Comparison of ENCODE assay signal across 8 cellular contexts in genomic region chr16:67841816-67842508, GRCh38. TPM values are rescaled to one million over a fixed set of nuclear protein-coding genes. Genes with fewer than 3 reads are reported as not detected.
DNase-seq lines count a peak whose midpoint lies in the region; ATAC-seq and TF ChIP-seq lines count a peak whose summit lies in the region.

THAP11 (plus strand) TSS chr16:67842320; CDS start chr16:67842555, 235 bp downstream.

- ATAC-seq in CD4-positive, alpha-beta T cell (ENCODE audit: poor library complexity) = peak; percentile 55
- ATAC-seq in GM19397 (IDR thresholded peaks at IDR 0.05; ENCODE audit: unreplicated experiment) (peak; percentile 44), HG03565 (IDR thresholded peaks at IDR 0.05; ENCODE audit: unreplicated experiment) (peak; percentile 51)

- no peaks in the 10 kb centered on the region for H3K27me3 Mint-ChIP-seq in CD4-positive, alpha-beta T cell

- H3K27ac Mint-ChIP-seq in CD4-positive, alpha-beta T cell = peak within 1 kb of the TSS; percentile 95

- H3K27me3 ChIP-seq in CD4-positive, alpha-beta T cell (ENCODE audit: control insufficient read depth, insufficient read depth, low read length) = no peaks in the 10 kb centered on the region
- H3K27me3 ChIP-seq in liver (ENCODE audit: control insufficient read depth in 4 of 4, insufficient read depth in 4 of 4, low read length in 3 of 4) = no peaks in the 10 kb centered on the region

- H3K36me3 Mint-ChIP-seq in CD4-positive, alpha-beta T cell (ENCODE audit: low read depth) = peaks cover 24% of the 10 kb centered on the region

- H3K4me1 ChIP-seq in liver (ENCODE audit: control insufficient read depth in 4 of 4, insufficient read depth in 4 of 4, low read length in 3 of 4) = peaks cover 7 to 41% (median 32%) of the 10 kb centered on the region in 4 donors

- peak; percentile 67 to 77 for TF ChIP-seq RAD21 in liver (IDR thresholded peaks at IDR 0.05)

- H3K9me3 Mint-ChIP-seq in CD4-positive, alpha-beta T cell = no peaks in the 10 kb centered on the region

- POLR2A ChIA-PET in CD4-positive, alpha-beta T cell (lab: Charles Lee) = interaction anchor here (1.8 to 2.6 kb wide), 2 partner anchors 8 to 243 kb away, joined by 9 to 18 read pairs; partner anchors contain the start of gene NFATC3

- TF ChIP-seq CTCF in CD4-positive, alpha-beta T cell (IDR thresholded peaks at IDR 0.05) = peak; percentile 85
- TF ChIP-seq CTCF in liver (IDR thresholded peaks at IDR 0.05; ENCODE audit: low read depth, low read length, missing input control) = peak; percentile 90

- no peaks in the 10 kb centered on the region for H3K9me3 ChIP-seq in CD4-positive, alpha-beta T cell (ENCODE audit: control insufficient read depth, low read length)
- no peaks in the 10 kb centered on the region for H3K9me3 ChIP-seq in liver (ENCODE audit: control insufficient read depth in 4 of 4, low read length in 3 of 4)

- peak within 1 kb of the TSS; percentile 67 to 92 for H3K9ac ChIP-seq in liver (ENCODE audit: low read depth in 1 of 2, low read length in 2 of 2)

- H3K4me3 Mint-ChIP-seq in CD4-positive, alpha-beta T cell = peak within 1 kb of the TSS; percentile 98

- CTCF ChIA-PET in CD4-positive, alpha-beta T cell (lab: Charles Lee) = interaction anchor here (1.2 to 4.9 kb wide), 3 partner anchors 15 to 25 kb away, joined by 3 to 41 read pairs (median 4); no protein-coding TSS in a partner anchor

- H3K36me3 ChIP-seq in liver (ENCODE audit: control insufficient read depth in 4 of 4, insufficient read depth in 3 of 4, low read depth in 1 of 4, low read length in 3 of 4) = no peaks in the 10 kb centered on the region

- under 1% methylated on average over 83 of the region's 83 CpGs for WGBS in liver

- DNase-seq in CD4-positive, alpha-beta T cell = peak; percentile 90 to 95 (median 92)
- DNase-seq in NCI-H748 treated with DMSO at 0.1 percent for 48 hours (lab: John Stamatoyannopoulos, UW) = peak; percentile 90
- peak; percentile 91 to 94 for DNase-seq in activated CD4-positive, alpha-beta T cell treated with anti-CD3 and anti-CD28 coated beads, Interleukin-2, amount 50 U/mL, for 4 hours
- DNase-seq in dermis blood vessel endothelial cell = peak; percentile 98
- peak; percentile 92 for DNase-seq in stimulated activated CD4-positive, alpha-beta T cell treated with anti-CD3 and anti-CD28 coated beads, Interleukin-4, amount 100 ng/mL, for 1 hour

- H3K4me1 Mint-ChIP-seq in CD4-positive, alpha-beta T cell (ENCODE audit: low read depth) = peaks cover 42% of the 10 kb centered on the region

- peak within 1 kb of the TSS; percentile 60 to 89 (median 78) for H3K4me3 ChIP-seq in liver (ENCODE audit: low read depth in 1 of 3, low read length in 3 of 3)

- intact Hi-C loops in CD4-positive, alpha-beta T cell (cut with DNase I, micrococcal nuclease) = loop anchor here (1.0 to 10.0 kb wide), 3 partner anchors 50 to 617 kb away; partner anchors contain the start of genes PSKH1 (in 1 of the 2), PSMB10 (in 1 of the 2) and TMEM208 (in 1 of the 2)

- H3K27ac ChIP-seq in CD4-positive, alpha-beta T cell (ENCODE audit: low read depth, low read length) = peak within 1 kb of the TSS; percentile 87
- peak within 1 kb of the TSS; percentile 97 to 99 for H3K27ac ChIP-seq in liver (ENCODE audit: low read depth in 1 of 2, low read length in 2 of 2)

TF ChIP-seq in liver, 16 proteins besides CTCF, POLR2A, EP300 and RAD21:
- peak in 1 of 2 donors; percentile 8 for TF ChIP-seq HNF4A (conservative IDR thresholded peaks at IDR 0.05)
- peak; percentile 24 for TF ChIP-seq YY1 (IDR thresholded peaks at IDR 0.05)
- TF ChIP-seq SP1 (IDR thresholded peaks at IDR 0.05) = peak; percentile 48
- TF ChIP-seq GABPA (IDR thresholded peaks at IDR 0.05 in 1 of 2, conservative IDR thresholded peaks at IDR 0.05 in 1 of 2) = peak; percentile 37 to 84
- no peak for TF ChIP-seq REST (IDR thresholded peaks at IDR 0.05)
- TF ChIP-seq RXRA (IDR thresholded peaks at IDR 0.05) = no peak
- TF ChIP-seq JUND (IDR thresholded peaks at IDR 0.05) = no peak
- TF ChIP-seq HNF4G (IDR thresholded peaks at IDR 0.05) = no peak
- no peak for TF ChIP-seq FOXA2 (IDR thresholded peaks at IDR 0.05)
- TF ChIP-seq NR2F2 (IDR thresholded peaks at IDR 0.05) = no peak
- TF ChIP-seq EGR1 (IDR thresholded peaks at IDR 0.05; ENCODE audit: low read depth in 2 of 2) = no peak
- TF ChIP-seq ATF3 (IDR thresholded peaks at IDR 0.05) = no peak
- TF ChIP-seq MAX (IDR thresholded peaks at IDR 0.05) = peak; percentile 9
- TF ChIP-seq ZBTB33 (IDR thresholded peaks at IDR 0.05) = peak; percentile 32
- TF ChIP-seq FOXA1 (IDR thresholded peaks at IDR 0.05) = no peak
- TF ChIP-seq TAF1 (conservative IDR thresholded peaks at IDR 0.05) = no peak

RNA-seq across cellular contexts. Expression of gene THAP11, which starts in this region (rescaled TPM):
- 10 to 100 TPM; 31.2 to 32.1 TPM for total RNA-seq in CD4-positive, alpha-beta T cell
- total RNA-seq in dermis blood vessel endothelial cell (62.3 and 64.0 TPM in 2 replicates), liver (10 to 100 TPM; 14.1 to 19.7 TPM)
- 1 to 10 TPM; 6.7 to 9.5 TPM for polyA plus RNA-seq in liver

Comparison
In these comparisons a context has a peak if more than half of its experiments do, and no peak if none do; other contexts are left out.
1. Peak in every context shown above with its lines: DNase-seq, ATAC-seq, H3K4me3 ChIP-seq and H3K27ac ChIP-seq.